1 cellular context compared by ENCODE assay signal in genomic region chrX:38638952-38639529, GRCh38.
TF ChIP-seq lines count a peak whose summit lies in the region.

No MANE protein-coding gene starts in this region.

TF ChIP-seq in HepG2, 621 proteins besides CTCF, POLR2A, EP300 and RAD21 (continued from another document):
- no peak for TF ChIP-seq ZBTB40 (IDR thresholded peaks at IDR 0.05)
- TF ChIP-seq ZBTB40 (CRISPR knock-in tag; IDR thresholded peaks at IDR 0.05) = no peak
- TF ChIP-seq NFE2L2 (IDR thresholded peaks at IDR 0.05; ENCODE audit: low read length) = no peak
- TF ChIP-seq, protein P1, sequence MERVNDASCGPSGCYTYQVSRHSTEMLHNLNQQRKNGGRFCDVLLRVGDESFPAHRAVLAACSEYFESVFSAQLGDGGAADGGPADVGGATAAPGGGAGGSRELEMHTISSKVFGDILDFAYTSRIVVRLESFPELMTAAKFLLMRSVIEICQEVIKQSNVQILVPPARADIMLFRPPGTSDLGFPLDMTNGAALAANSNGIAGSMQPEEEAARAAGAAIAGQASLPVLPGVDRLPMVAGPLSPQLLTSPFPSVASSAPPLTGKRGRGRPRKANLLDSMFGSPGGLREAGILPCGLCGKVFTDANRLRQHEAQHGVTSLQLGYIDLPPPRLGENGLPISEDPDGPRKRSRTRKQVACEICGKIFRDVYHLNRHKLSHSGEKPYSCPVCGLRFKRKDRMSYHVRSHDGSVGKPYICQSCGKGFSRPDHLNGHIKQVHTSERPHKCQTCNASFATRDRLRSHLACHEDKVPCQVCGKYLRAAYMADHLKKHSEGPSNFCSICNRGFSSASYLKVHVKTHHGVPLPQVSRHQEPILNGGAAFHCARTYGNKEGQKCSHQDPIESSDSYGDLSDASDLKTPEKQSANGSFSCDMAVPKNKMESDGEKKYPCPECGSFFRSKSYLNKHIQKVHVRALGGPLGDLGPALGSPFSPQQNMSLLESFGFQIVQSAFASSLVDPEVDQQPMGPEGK (CRISPR knock-in tag; IDR thresholded peaks at IDR 0.05) = peak; percentile 23; the same call in 1 of the 2 replicates
- no peak for TF ChIP-seq ZNF180 (CRISPR knock-in tag; IDR thresholded peaks at IDR 0.05; ENCODE audit: borderline replicate concordance, low read depth)
- TF ChIP-seq ZNF775 (CRISPR knock-in tag; IDR thresholded peaks at IDR 0.05; ENCODE audit: borderline replicate concordance) = no peak
- TF ChIP-seq SMARCC2 (IDR thresholded peaks at IDR 0.05) = no peak
- TF ChIP-seq SNRNP70 (IDR thresholded peaks at IDR 0.05; ENCODE audit: low read depth, low read length) = no peak
